ENCODE assay signal across 8 cellular contexts in genomic region chr10:8055420-8056349, GRCh38. TPM values are rescaled to one million over a fixed set of nuclear protein-coding genes. Genes with fewer than 3 reads are reported as not detected.
DNase-seq lines count a peak whose midpoint lies in the region; TF ChIP-seq lines count a peak whose summit lies in the region.

No MANE protein-coding gene starts in this region.

- peak; percentile 67 to 70 for DNase-seq in activated T-cell treated with anti-CD3 and anti-CD28 coated beads, Interleukin-2, amount 50 U/mL, for 48 hours
- DNase-seq in iPS DF 6.9 (ENCODE audit: low read depth, low spot score) (no peak), spleen (peak; percentile 87), NCI-H2171 treated with DMSO at 0.1 percent for 48 hours (lab: John Stamatoyannopoulos, UW) (no peak), NCI-H2029 treated with DMSO at 0.1 percent for 48 hours (lab: John Stamatoyannopoulos, UW) (no peak), WERI-Rb-1 (no peak), NCI-H1105 treated with DMSO at 0.1 percent for 48 hours (lab: John Stamatoyannopoulos, UW) (no peak)

- WGBS in iPS DF 6.9 (ENCODE audit: insufficient coverage, insufficient read length) = no CpG with 5 or more reads among the region's 85 CpGs
- 1 to 9% (median 7%) methylated on average over 56 to 85 of the region's 85 CpGs for WGBS in spleen, 5 donors

- H3K4me3 ChIP-seq in iPS DF 6.9 (ENCODE audit: low read length) (peak overlapping the region; percentile 31; the same call in 1 of the 2 replicates), spleen (peak overlapping the region; percentile 46 to 84 (median 60)), WERI-Rb-1 (ENCODE audit: low read depth, low read length) (no peak overlapping the region)

- no peak overlapping the region for H3K27ac ChIP-seq in iPS DF 6.9 (ENCODE audit: low read length)
- H3K27ac ChIP-seq in spleen = peak overlapping the region; percentile 70 to 89 (median 86)
- no peak overlapping the region for H3K27ac ChIP-seq in WERI-Rb-1

- no peaks in the 10 kb centered on the region for H3K36me3 ChIP-seq in iPS DF 6.9 (ENCODE audit: control insufficient read depth, insufficient read depth, low read length)
- peaks cover 0 to 10% (median 0%) of the 10 kb centered on the region in 6 donors for H3K36me3 ChIP-seq in spleen
- H3K36me3 ChIP-seq in WERI-Rb-1 = no peaks in the 10 kb centered on the region

- H3K4me1 ChIP-seq in iPS DF 6.9 (ENCODE audit: control insufficient read depth, insufficient read depth, low read length) (peaks cover 6% of the 10 kb centered on the region), spleen (peaks cover 42 to 100% (median 87%) of the 10 kb centered on the region in 6 donors)

- TF ChIP-seq POLR2A in GM19099 (IDR thresholded peaks at IDR 0.05; ENCODE audit: extremely low read depth, insufficient read length, low read depth) (peak; percentile 54), spleen (IDR thresholded peaks at IDR 0.05) (no peak)

- H3K9me3 ChIP-seq in iPS DF 6.9 (ENCODE audit: control insufficient read depth, insufficient read depth, low read length) (no peaks in the 10 kb centered on the region), spleen (no peaks in the 10 kb centered on the region), WERI-Rb-1 (ENCODE audit: severe bottlenecking) (peaks cover 4% of the 10 kb centered on the region)

- H3K27me3 ChIP-seq in iPS DF 6.9 (ENCODE audit: control insufficient read depth, insufficient read depth, low read length) (peaks cover 81% of the 10 kb centered on the region), spleen (replicated peaks in 1 of 7) (peaks cover 4 to 99% (median 58%) of the 10 kb centered on the region in 7 donors), WERI-Rb-1 (ENCODE audit: insufficient read depth, low read depth, severe bottlenecking) (peaks cover 56% of the 10 kb centered on the region)

- TF ChIP-seq CTCF in spleen (IDR thresholded peaks at IDR 0.05 in 8 of 11, conservative IDR thresholded peaks at IDR 0.05 in 3 of 11) (no peak), WERI-Rb-1 (IDR thresholded peaks at IDR 0.05; ENCODE audit: low read depth, low read length) (no peak)

- intact Hi-C loops in spleen (cut with DNase I; ENCODE audit: low total_unique reads) = no loop called here

RNA-seq across cellular contexts. Expression of gene GATA3, which starts 1.2 kb away (rescaled TPM):
- total RNA-seq in spleen = 10 to 100 TPM in 2 of 7 donors, 1 to 10 TPM in 5; 3.9 to 15.4 (median 8.8) TPM
- 1 to 10 TPM; 2.2 to 4.4 (median 3.5) TPM for polyA plus RNA-seq in spleen

Comparison
In these comparisons a context has a peak if more than half of its experiments do, and no peak if none do; other contexts are left out.
1. DNase-seq: peak in activated T-cell treated with anti-CD3 and anti-CD28 coated beads, Interleukin-2, amount 50 U/mL, for 48 hours (2 of 2) and spleen (single experiment); none in iPS DF 6.9 (single experiment), NCI-H2171 treated with DMSO at 0.1 percent for 48 hours (single experiment), NCI-H2029 treated with DMSO at 0.1 percent for 48 hours (single experiment), WERI-Rb-1 (single experiment) and NCI-H1105 treated with DMSO at 0.1 percent for 48 hours (single experiment).
2. H3K27ac ChIP-seq: peak in spleen (8 of 8); none in iPS DF 6.9 (single experiment) and WERI-Rb-1 (single experiment).